Comparison of ENCODE assay signal across 8 cellular contexts in genomic region chr3:129829640-129830039, GRCh38.
A peak's percentile ranks its signal among the peaks of the same experiment; 100 is the strongest.
DNase-seq lines count a peak whose midpoint lies in the region; ATAC-seq and FAIRE-seq lines count a peak whose summit lies in the region.

No MANE protein-coding gene starts in this region.

- peaks cover 27 to 30% (median 28%) of the 10 kb centered on the region in 3 donors for H3K4me1 Mint-ChIP-seq in T-cell

- POLR2A ChIA-PET in T-cell (lab: Charles Lee), result no interaction called here

- peak overlapping the region; percentile 40 for H3K27ac ChIP-seq in epithelial cell of prostate

- H3K27me3 Mint-ChIP-seq in T-cell, result no peaks in the 10 kb centered on the region

- H3K36me3 Mint-ChIP-seq in T-cell, result no peaks in the 10 kb centered on the region

- no peaks in the 10 kb centered on the region for H3K9me3 Mint-ChIP-seq in T-cell

- peak; percentile 98 for FAIRE-seq in A204.1 (lab: Jason Lieb, UNC)

- CTCF ChIA-PET in T-cell (lab: Charles Lee), result interaction anchor here (0.8 to 1.5 kb wide), 2 partner anchors 10 to 339 kb away, joined by 6 to 9 read pairs; no protein-coding TSS in a partner anchor

- H3K27ac Mint-ChIP-seq in T-cell, result peak overlapping the region in 1 of 2 donors; percentile 44

- ATAC-seq in T-cell (replicated peaks in 1 of 4) (peak in 3 of 4 experiments; percentile 54 to 58 (median 55)), HG02970 (IDR thresholded peaks at IDR 0.05; ENCODE audit: low FRiP score, unreplicated experiment) (no peak)

- no peak overlapping the region for H3K4me3 Mint-ChIP-seq in T-cell

- DNase-seq in GM04503 (ENCODE audit: low read depth) (peak; percentile 98), NCI-H1436 treated with DMSO at 0.1 percent for 48 hours (lab: John Stamatoyannopoulos, UW) (peak; percentile 10), T-cell (peak in 18 of 34 experiments; percentile 1 to 28 (median 6)), epithelial cell of prostate (ENCODE audit: low read depth, low spot score) (peak; percentile 45), middle frontal gyrus (ENCODE audit: extremely low spot score, low spot score) (peak; percentile 79)
- no peak for DNase-seq in activated T-cell treated with anti-CD3 and anti-CD28 coated beads, Interleukin-2, amount 50 U/mL, for 1 hour
